18 cellular contexts compared by ENCODE assay signal in genomic region chr2:196322963-196323810, GRCh38.
DNase-seq lines count a peak whose midpoint lies in the region; ATAC-seq, FAIRE-seq and TF ChIP-seq lines count a peak whose summit lies in the region.
"Had no signal": no experiment of that assay in that cellular context is flagged by ENCODE, and none has a peak within 500 bp of the region (broad histone marks: within the 10 kb centered on the region; RNA-seq: fewer than 3 reads in every experiment).

No MANE protein-coding gene starts in this region.

- H3K27me3 Mint-ChIP-seq in nephron (ENCODE audit: low read depth), result no peaks in the 10 kb centered on the region

- peak overlapping the region in 2 of 3 experiments; percentile 20 to 44 for H3K27ac Mint-ChIP-seq in nephron
- H3K27ac Mint-ChIP-seq: activated CD8-positive, alpha-beta T cell treated with anti-CD3 and anti-CD28 coated beads, Interleukin-2, amount 10 ng/mL, durations not matched to agents 7 days and 5 days had no signal

- ATAC-seq in HG02970 (IDR thresholded peaks at IDR 0.05; ENCODE audit: low FRiP score, unreplicated experiment), result no peak
- ATAC-seq: activated CD8-positive, alpha-beta T cell treated with anti-CD3 and anti-CD28 coated beads, Interleukin-2, amount 10 ng/mL, durations not matched to agents 7 days and 5 days had no signal

- no peaks in the 10 kb centered on the region for H3K9me3 Mint-ChIP-seq in nephron

- peak; percentile 29 for FAIRE-seq in D721Med (lab: Jason Lieb, UNC)

- H3K36me3 Mint-ChIP-seq in nephron (ENCODE audit: low read depth), result peaks cover 10% of the 10 kb centered on the region

- H3K4me1 Mint-ChIP-seq in nephron, result peaks cover 8% of the 10 kb centered on the region

- TF ChIP-seq CTCF in D721Med (IDR thresholded peaks at IDR 0.05; ENCODE audit: insufficient read depth, missing control alignments) (no peak), choroid plexus epithelial cell (conservative IDR thresholded peaks at IDR 0.05; ENCODE audit: low read depth, low read length) (no peak), nephron (IDR thresholded peaks at IDR 0.05; ENCODE audit: unreplicated experiment in 3 of 3) (no peak)

- no peak overlapping the region for H3K4me3 Mint-ChIP-seq in nephron
- H3K4me3 Mint-ChIP-seq: activated CD8-positive, alpha-beta T cell treated with anti-CD3 and anti-CD28 coated beads, Interleukin-2, amount 10 ng/mL, durations not matched to agents 7 days and 5 days had no signal

- DNase-seq in D721Med (ENCODE audit: insufficient read length, low spot score) (peak; percentile 17), NCI-H82 (lab: John Stamatoyannopoulos, UW) (peak; percentile 61), choroid plexus epithelial cell (ENCODE audit: low read depth) (peak; percentile 71), T-helper 2 cell (no peak), activated T-cell treated with anti-CD3 and anti-CD28 coated beads for 4 hours (no peak), NCI-H526 (lab: John Stamatoyannopoulos, UW) (no peak)
- DNase-seq: activated CD8-positive, alpha-beta T cell treated with anti-CD3 and anti-CD28 coated beads, Interleukin-2, amount 10 ng/mL, durations not matched to agents 7 days and 5 days; AML-193; DMS 273 treated with DMSO at 0.1 percent for 48 hours; dorsolateral prefrontal cortex; left ventricle myocardium inferior; NCI-H187; NCI-H524 treated with DMSO at 0.1 percent for 48 hours; stomach; WERI-Rb-1 had no signal

- no peak overlapping the region for H3K4me3 ChIP-seq in choroid plexus epithelial cell (ENCODE audit: low read depth, low read length)
- H3K4me3 ChIP-seq: ascending aorta, dorsolateral prefrontal cortex, left ventricle myocardium inferior, stomach had no signal

Comparison
In these comparisons a context has a peak if more than half of its experiments do, and no peak if none do; other contexts are left out.
1. DNase-seq: peak in D721Med (single experiment), NCI-H82 (single experiment) and choroid plexus epithelial cell (single experiment); none in T-helper 2 cell (0 of 5), activated T-cell treated with anti-CD3 and anti-CD28 coated beads for 4 hours (single experiment) and NCI-H526 (0 of 2).